8 cellular contexts compared by ENCODE assay signal in the genomic region with DNA sequence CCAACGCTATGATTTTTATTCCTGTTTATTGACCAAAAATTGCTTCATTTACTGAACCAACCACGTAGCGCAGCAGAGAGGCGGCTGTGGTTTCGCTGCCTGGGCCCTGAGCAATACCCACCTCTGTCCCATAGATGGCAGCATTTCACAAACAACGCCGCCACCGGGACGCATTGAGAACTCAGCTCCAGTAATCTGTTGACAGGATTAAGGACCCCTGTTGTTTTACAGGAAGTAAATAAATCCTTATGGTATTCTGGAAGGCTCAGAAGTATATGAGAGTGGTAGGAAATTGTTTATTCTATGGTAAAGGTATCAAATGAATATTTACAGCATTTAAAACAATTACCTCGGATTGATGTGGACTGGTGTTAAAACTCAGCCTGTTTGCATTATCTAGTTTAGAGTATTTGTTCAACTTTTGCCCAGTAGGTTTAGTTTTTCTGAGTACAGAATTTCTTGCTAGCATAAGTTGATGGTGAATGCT.
A peak's percentile ranks its signal among the peaks of the same experiment; 100 is the strongest.
DNase-seq lines count a peak whose midpoint lies in the region; ATAC-seq and TF ChIP-seq lines count a peak whose summit lies in the region.

No MANE protein-coding gene starts in this region.

- DNase-seq in activated gamma-delta T cell treated with Interleukin-2 at 50 U/mL for 16 hours: peak; percentile 22
- DNase-seq in activated gamma-delta T cell (lab: John Stamatoyannopoulos, UW): no peak
- DNase-seq in NCI-H1417 treated with DMSO at 0.1 percent for 48 hours (lab: John Stamatoyannopoulos, UW): peak; percentile 11
- DNase-seq in T follicular helper cell (ENCODE audit: low read depth): peak; percentile 9
- peak; percentile 37 for DNase-seq in astrocyte of the cerebellum (ENCODE audit: low read depth)
- DNase-seq in hypothalamus (lab: John Stamatoyannopoulos, UW): peak in 44 of 51 donors; percentile 2 to 70 (median 27)

- peak; percentile 99 for TF ChIP-seq CTCF in astrocyte of the cerebellum (IDR thresholded peaks at IDR 0.05; ENCODE audit: low read depth, low read length, missing control alignments)

- no peaks in the 10 kb centered on the region for H3K4me1 ChIP-seq in skeletal muscle satellite cell (ENCODE audit: control insufficient read depth, insufficient read depth, low read length)

- no peaks in the 10 kb centered on the region for H3K27me3 ChIP-seq in skeletal muscle satellite cell (ENCODE audit: control insufficient read depth, insufficient read depth, low read length)

- no peaks in the 10 kb centered on the region for H3K9me3 ChIP-seq in skeletal muscle satellite cell (replicated peaks; ENCODE audit: low read length)

- ATAC-seq in HG02840 (IDR thresholded peaks at IDR 0.05; ENCODE audit: low FRiP score, unreplicated experiment): peak; percentile 79

- H3K4me2 ChIP-seq in skeletal muscle satellite cell (ENCODE audit: low read length): peak overlapping the region; percentile 57

- H3K4me3 ChIP-seq in astrocyte of the cerebellum (ENCODE audit: low read depth, low read length): no peak overlapping the region
- H3K4me3 ChIP-seq in skeletal muscle satellite cell (ENCODE audit: low read length): no peak overlapping the region

- H3K9ac ChIP-seq in skeletal muscle satellite cell (ENCODE audit: low read depth, low read length): no peak overlapping the region

- no peaks in the 10 kb centered on the region for H3K36me3 ChIP-seq in skeletal muscle satellite cell (ENCODE audit: insufficient read depth, low read length)

- in situ Hi-C loops in astrocyte of the cerebellum (cut with HindIII; ENCODE audit: low sequenced_read_pairs): no loop called here
